ENCODE assay signal across 32 cellular contexts in genomic region chr10:62585211-62585758, GRCh38.
A peak's percentile ranks its signal among the peaks of the same experiment; 100 is the strongest.
DNase-seq lines count a peak whose midpoint lies in the region; ATAC-seq and TF ChIP-seq lines count a peak whose summit lies in the region.
"Had no signal": no experiment of that assay in that cellular context is flagged by ENCODE, and none has a peak within 500 bp of the region (broad histone marks: within the 10 kb centered on the region; RNA-seq: fewer than 3 reads in every experiment).

No MANE protein-coding gene starts in this region.

- intact Hi-C loops in Right ventricle myocardium inferior (cut with DNase I) (no loop called here), cardiac septum (cut with DNase I) (no loop called here), stomach (cut with DNase I; ENCODE audit: low total_unique reads) (no loop called here)

- no peak for TF ChIP-seq POLR2A in gastroesophageal sphincter (IDR thresholded peaks at IDR 0.05)
- no peak for TF ChIP-seq POLR2A in stomach (IDR thresholded peaks at IDR 0.05)

- TF ChIP-seq EP300 in gastroesophageal sphincter (IDR thresholded peaks at IDR 0.05), result no peak
- no peak for TF ChIP-seq EP300 in stomach (IDR thresholded peaks at IDR 0.05)

- H3K9me3 ChIP-seq in gastroesophageal sphincter, result no peaks in the 10 kb centered on the region
- no peaks in the 10 kb centered on the region for H3K9me3 ChIP-seq in stomach
- H3K9me3 ChIP-seq: Caco-2, thyroid gland, uterus had no signal

- H3K36me3 ChIP-seq in gastroesophageal sphincter (no peaks in the 10 kb centered on the region), stomach (no peaks in the 10 kb centered on the region)
- H3K36me3 ChIP-seq: thyroid gland, uterus had no signal

- no peak for DNase-seq in Right ventricle myocardium inferior (ENCODE audit: missing footprints)
- DNase-seq in cardiac septum (ENCODE audit: low spot score), result no peak
- no peak for DNase-seq in mesothelial cell of epicardium (ENCODE audit: low spot score in 2 of 2, unreplicated experiment in 2 of 2)
- no peak for DNase-seq in stomach
- DNase-seq in NCI-H748 (lab: John Stamatoyannopoulos, UW; ENCODE audit: unreplicated experiment), result no peak
- DNase-seq in RPMI8226, result no peak
- DNase-seq in activated gamma-delta T cell (lab: John Stamatoyannopoulos, UW), result no peak
- DNase-seq: 8988T; activated CD4-positive, alpha-beta T cell treated with anti-CD3 and anti-CD28 coated beads for 36 hours; activated CD8-positive, alpha-beta T cell treated with anti-CD3 and anti-CD28 coated beads for 36 hours; activated naive CD4-positive, alpha-beta T cell treated with anti-CD3 and anti-CD28 coated beads, Interleukin-2, amount 50 U/mL, for 16 hours; amygdala; Caco-2; DMS53; H7; Kasumi-1; natural killer cell; NCI-H1436; NCI-H2081; NCI-H2227 treated with DMSO at 0.1 percent for 48 hours; NCI-H526 treated with DMSO at 0.1 percent for 48 hours; nucleus accumbens; SHP77 treated with DMSO at 0.1 percent for 48 hours; stimulated activated CD8-positive, alpha-beta memory T cell treated with anti-CD3 and anti-CD28 coated beads, Interleukin-4, amount 100 ng/mL, for 48 hours; stimulated activated naive CD8-positive, alpha-beta T cell treated with anti-CD3 and anti-CD28 coated beads, Interleukin-15, amount 100 ng/mL, for 72 hours; T1000; thyroid gland had no signal

- no peaks in the 10 kb centered on the region for H3K36me3 Mint-ChIP-seq in mesothelial cell of epicardium
- H3K36me3 Mint-ChIP-seq: natural killer cell had no signal

- ATAC-seq in Right ventricle myocardium inferior (peak; percentile 74), gastroesophageal sphincter (no peak)
- ATAC-seq: activated CD4-positive, alpha-beta T cell treated with anti-CD3 and anti-CD28 coated beads for 36 hours; activated CD8-positive, alpha-beta T cell treated with anti-CD3 and anti-CD28 coated beads for 36 hours; activated T-helper 17 cell treated with anti-CD3 and anti-CD28 coated beads, Interleukin-2, amount 50 U/mL, for 72 hours; natural killer cell; stimulated activated naive CD8-positive, alpha-beta T cell treated with anti-CD3 and anti-CD28 coated beads, Interleukin-15, amount 100 ng/mL, for 72 hours had no signal

- H3K4me3 ChIP-seq in gastroesophageal sphincter, result no peak overlapping the region
- no peak overlapping the region for H3K4me3 ChIP-seq in stomach
- H3K4me3 ChIP-seq: thyroid gland, uterus had no signal

- peaks cover 3% of the 10 kb centered on the region for H3K4me1 Mint-ChIP-seq in mesothelial cell of epicardium
- H3K4me1 Mint-ChIP-seq: activated CD4-positive, alpha-beta T cell treated with anti-CD3 and anti-CD28 coated beads for 36 hours; activated T-helper 17 cell treated with anti-CD3 and anti-CD28 coated beads, Interleukin-2, amount 50 U/mL, for 72 hours; natural killer cell had no signal

- H3K9me3 Mint-ChIP-seq in mesothelial cell of epicardium, result peaks cover 6% of the 10 kb centered on the region
- H3K9me3 Mint-ChIP-seq: activated T-helper 17 cell treated with anti-CD3 and anti-CD28 coated beads, Interleukin-2, amount 50 U/mL, for 72 hours; natural killer cell had no signal

- peaks cover 0 to 35% (median 12%) of the 10 kb centered on the region in 3 donors for H3K4me1 ChIP-seq in gastroesophageal sphincter
- peaks cover 0 to 3% (median 0%) of the 10 kb centered on the region in 4 donors for H3K4me1 ChIP-seq in stomach
- H3K4me1 ChIP-seq: Caco-2, uterus had no signal

- no peak for TF ChIP-seq CTCF in gastroesophageal sphincter (IDR thresholded peaks at IDR 0.05)
- no peak for TF ChIP-seq CTCF in mesothelial cell of epicardium (IDR thresholded peaks at IDR 0.05; ENCODE audit: unreplicated experiment)
- TF ChIP-seq CTCF in stomach (IDR thresholded peaks at IDR 0.05), result no peak

- no peaks in the 10 kb centered on the region for H3K27me3 ChIP-seq in gastroesophageal sphincter
- H3K27me3 ChIP-seq in stomach, result no peaks in the 10 kb centered on the region
- H3K27me3 ChIP-seq: thyroid gland, uterus had no signal

- H3K4me3 Mint-ChIP-seq in mesothelial cell of epicardium, result no peak overlapping the region
- H3K4me3 Mint-ChIP-seq: activated CD4-positive, alpha-beta T cell treated with anti-CD3 and anti-CD28 coated beads for 36 hours; activated CD8-positive, alpha-beta T cell treated with anti-CD3 and anti-CD28 coated beads for 36 hours; activated T-helper 17 cell treated with anti-CD3 and anti-CD28 coated beads, Interleukin-2, amount 50 U/mL, for 72 hours; natural killer cell; stimulated activated naive CD8-positive, alpha-beta T cell treated with anti-CD3 and anti-CD28 coated beads, Interleukin-15, amount 100 ng/mL, for 72 hours had no signal

- H3K27me3 Mint-ChIP-seq in mesothelial cell of epicardium (ENCODE audit: low read depth), result peaks cover 9% of the 10 kb centered on the region
- H3K27me3 Mint-ChIP-seq: stimulated activated naive CD8-positive, alpha-beta T cell treated with anti-CD3 and anti-CD28 coated beads, Interleukin-15, amount 100 ng/mL, for 72 hours had no signal

- 52 to 57% methylated on average over 4 to 6 of the region's 6 CpGs for WGBS in gastroesophageal sphincter (ENCODE audit: low coverage in 1 of 2), 2 donors
- WGBS in stomach, 5 donors, result 56 to 77% (median 63%) methylated on average over 6 of the region's 6 CpGs

- peak overlapping the region; percentile 20 for H3K27ac Mint-ChIP-seq in mesothelial cell of epicardium
- H3K27ac Mint-ChIP-seq: activated CD4-positive, alpha-beta T cell treated with anti-CD3 and anti-CD28 coated beads for 36 hours; activated CD8-positive, alpha-beta T cell treated with anti-CD3 and anti-CD28 coated beads for 36 hours; activated T-helper 17 cell treated with anti-CD3 and anti-CD28 coated beads, Interleukin-2, amount 50 U/mL, for 72 hours; natural killer cell; stimulated activated naive CD8-positive, alpha-beta T cell treated with anti-CD3 and anti-CD28 coated beads, Interleukin-15, amount 100 ng/mL, for 72 hours had no signal

- H3K27ac ChIP-seq in gastroesophageal sphincter (peak overlapping the region in 3 of 4 donors; percentile 48 to 67 (median 57)), stomach (peak overlapping the region in 3 of 5 donors; percentile 25 to 49 (median 31))
- H3K27ac ChIP-seq: C4-2B, thyroid gland, VCaP had no signal
